In genomic region chr9:92669890-92670708, GRCh38 we compare ENCODE assay signal across 1 cellular context.
A peak's percentile ranks its signal among the peaks of the same experiment; 100 is the strongest.
TF ChIP-seq lines count a peak whose summit lies in the region.

Gene IPPK, minus strand, starts transcription at chr9:92670131. Its CDS starts 143 bp downstream, at chr9:92669988.

TF ChIP-seq in HepG2, 621 proteins besides CTCF, POLR2A, EP300 and RAD21 (continued from another document and continues in another):
- TF ChIP-seq AHDC1 (CRISPR knock-in tag; IDR thresholded peaks at IDR 0.05; ENCODE audit: borderline replicate concordance) = no peak
- TF ChIP-seq, protein P1, sequence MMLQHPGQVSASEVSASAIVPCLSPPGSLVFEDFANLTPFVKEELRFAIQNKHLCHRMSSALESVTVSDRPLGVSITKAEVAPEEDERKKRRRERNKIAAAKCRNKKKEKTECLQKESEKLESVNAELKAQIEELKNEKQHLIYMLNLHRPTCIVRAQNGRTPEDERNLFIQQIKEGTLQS (CRISPR knock-in tag; IDR thresholded peaks at IDR 0.05) = no peak
- TF ChIP-seq, protein P2, sequence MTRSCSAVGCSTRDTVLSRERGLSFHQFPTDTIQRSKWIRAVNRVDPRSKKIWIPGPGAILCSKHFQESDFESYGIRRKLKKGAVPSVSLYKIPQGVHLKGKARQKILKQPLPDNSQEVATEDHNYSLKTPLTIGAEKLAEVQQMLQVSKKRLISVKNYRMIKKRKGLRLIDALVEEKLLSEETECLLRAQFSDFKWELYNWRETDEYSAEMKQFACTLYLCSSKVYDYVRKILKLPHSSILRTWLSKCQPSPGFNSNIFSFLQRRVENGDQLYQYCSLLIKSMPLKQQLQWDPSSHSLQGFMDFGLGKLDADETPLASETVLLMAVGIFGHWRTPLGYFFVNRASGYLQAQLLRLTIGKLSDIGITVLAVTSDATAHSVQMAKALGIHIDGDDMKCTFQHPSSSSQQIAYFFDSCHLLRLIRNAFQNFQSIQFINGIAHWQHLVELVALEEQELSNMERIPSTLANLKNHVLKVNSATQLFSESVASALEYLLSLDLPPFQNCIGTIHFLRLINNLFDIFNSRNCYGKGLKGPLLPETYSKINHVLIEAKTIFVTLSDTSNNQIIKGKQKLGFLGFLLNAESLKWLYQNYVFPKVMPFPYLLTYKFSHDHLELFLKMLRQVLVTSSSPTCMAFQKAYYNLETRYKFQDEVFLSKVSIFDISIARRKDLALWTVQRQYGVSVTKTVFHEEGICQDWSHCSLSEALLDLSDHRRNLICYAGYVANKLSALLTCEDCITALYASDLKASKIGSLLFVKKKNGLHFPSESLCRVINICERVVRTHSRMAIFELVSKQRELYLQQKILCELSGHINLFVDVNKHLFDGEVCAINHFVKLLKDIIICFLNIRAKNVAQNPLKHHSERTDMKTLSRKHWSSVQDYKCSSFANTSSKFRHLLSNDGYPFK (CRISPR knock-in tag; IDR thresholded peaks at IDR 0.05; ENCODE audit: borderline replicate concordance) = peak; percentile 73; the same call in 1 of the 2 replicates
- TF ChIP-seq, protein P3, sequence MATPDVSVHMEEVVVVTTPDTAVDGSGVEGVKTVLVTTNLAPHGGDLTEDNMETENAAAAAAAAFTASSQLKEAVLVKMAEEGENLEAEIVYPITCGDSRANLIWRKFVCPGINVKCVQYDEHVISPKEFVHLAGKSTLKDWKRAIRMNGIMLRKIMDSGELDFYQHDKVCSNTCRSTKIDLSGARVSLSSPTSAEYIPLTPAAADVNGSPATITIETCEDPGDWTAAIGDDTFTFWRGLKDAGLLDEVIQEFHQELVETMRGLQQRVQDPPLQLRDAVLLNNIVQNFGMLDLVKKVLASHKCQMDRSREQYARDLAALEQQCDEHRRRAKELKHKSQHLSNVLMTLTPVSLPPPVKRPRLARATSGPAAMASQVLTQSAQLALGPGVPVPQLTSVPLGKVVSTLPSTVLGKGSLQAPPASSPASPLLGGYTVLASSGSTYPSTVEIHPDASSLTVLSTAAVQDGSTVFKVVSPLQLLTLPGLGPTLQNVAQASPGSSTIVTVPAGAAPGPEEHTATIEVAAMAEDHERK (CRISPR knock-in tag; IDR thresholded peaks at IDR 0.05; ENCODE audit: low read depth) = 0 out of 2 replicates have a peak, but pooled peaks have one; percentile 35
- TF ChIP-seq FOXO1 (CRISPR knock-in tag; IDR thresholded peaks at IDR 0.05) = 0 out of 2 replicates have a peak, but pooled peaks have one; percentile 55
- TF ChIP-seq SRSF4 (IDR thresholded peaks at IDR 0.05; ENCODE audit: low read depth, low read length, poor library complexity, severe bottlenecking) = no peak
- TF ChIP-seq ZNF75D (CRISPR knock-in tag; IDR thresholded peaks at IDR 0.05; ENCODE audit: borderline replicate concordance) = no peak
- TF ChIP-seq ZFP36L2 (CRISPR knock-in tag; IDR thresholded peaks at IDR 0.05) = no peak
- TF ChIP-seq ZNF337 (CRISPR knock-in tag; IDR thresholded peaks at IDR 0.05; ENCODE audit: borderline replicate concordance, low read depth) = no peak
- TF ChIP-seq, protein P4, sequence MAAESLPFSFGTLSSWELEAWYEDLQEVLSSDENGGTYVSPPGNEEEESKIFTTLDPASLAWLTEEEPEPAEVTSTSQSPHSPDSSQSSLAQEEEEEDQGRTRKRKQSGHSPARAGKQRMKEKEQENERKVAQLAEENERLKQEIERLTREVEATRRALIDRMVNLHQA (CRISPR knock-in tag; IDR thresholded peaks at IDR 0.05) = no peak
- peak; percentile 95 for TF ChIP-seq NR2C2 (CRISPR knock-in tag; IDR thresholded peaks at IDR 0.05; ENCODE audit: borderline replicate concordance)
- TF ChIP-seq RFX1 (IDR thresholded peaks at IDR 0.05) = no peak
- no peak for TF ChIP-seq IRX3 (CRISPR knock-in tag; IDR thresholded peaks at IDR 0.05; ENCODE audit: borderline replicate concordance, low read depth)
- no peak for TF ChIP-seq BCL6 (CRISPR knock-in tag; IDR thresholded peaks at IDR 0.05)
- TF ChIP-seq ZBTB43 (CRISPR knock-in tag; conservative IDR thresholded peaks at IDR 0.05) = peak; percentile 40; the same call in 1 of the 2 replicates
- no peak for TF ChIP-seq HHEX (CRISPR knock-in tag; IDR thresholded peaks at IDR 0.05)
- TF ChIP-seq MBNL3 (CRISPR knock-in tag; conservative IDR thresholded peaks at IDR 0.05) = no peak
- TF ChIP-seq ZNF160 (CRISPR knock-in tag; IDR thresholded peaks at IDR 0.05) = no peak
- peak; percentile 92 for TF ChIP-seq HDAC1 (CRISPR knock-in tag; IDR thresholded peaks at IDR 0.05)
- TF ChIP-seq TRAFD1 (CRISPR knock-in tag; IDR thresholded peaks at IDR 0.05; ENCODE audit: borderline replicate concordance) = no peak
- peak; percentile 76 for TF ChIP-seq PHF21A (CRISPR knock-in tag; IDR thresholded peaks at IDR 0.05)
- peak; percentile 75; the same call in 1 of the 2 replicates for TF ChIP-seq ZKSCAN8 (CRISPR knock-in tag; IDR thresholded peaks at IDR 0.05; ENCODE audit: borderline replicate concordance)
- peak; percentile 45 for TF ChIP-seq PHF5A (CRISPR knock-in tag; IDR thresholded peaks at IDR 0.05; ENCODE audit: low read depth, unreplicated experiment)
- TF ChIP-seq ZNF781 (CRISPR knock-in tag; IDR thresholded peaks at IDR 0.05; ENCODE audit: borderline replicate concordance, not compliant biosample characterization) = no peak
- TF ChIP-seq ZNF556 (CRISPR knock-in tag; IDR thresholded peaks at IDR 0.05; ENCODE audit: borderline replicate concordance) = peak; percentile 87; the same call in 1 of the 2 replicates
- peak; percentile 62; the same call in 1 of the 2 replicates for TF ChIP-seq ZBTB7B (CRISPR knock-in tag; IDR thresholded peaks at IDR 0.05)
- 0 out of 2 replicates have a peak, but pooled peaks have one; percentile 22 for TF ChIP-seq MIXL1 (CRISPR knock-in tag; IDR thresholded peaks at IDR 0.05)
- TF ChIP-seq ZSCAN21 (CRISPR knock-in tag; IDR thresholded peaks at IDR 0.05; ENCODE audit: borderline replicate concordance) = no peak
- no peak for TF ChIP-seq SIX4 (CRISPR knock-in tag; IDR thresholded peaks at IDR 0.05)
- TF ChIP-seq LBX2 (CRISPR knock-in tag; IDR thresholded peaks at IDR 0.05; ENCODE audit: borderline replicate concordance) = no peak
- peak; percentile 47 for TF ChIP-seq HDAC2 (CRISPR knock-in tag; IDR thresholded peaks at IDR 0.05)
- TF ChIP-seq ZNF761 (CRISPR knock-in tag; conservative IDR thresholded peaks at IDR 0.05) = 0 out of 2 replicates have a peak, but pooled peaks have one; percentile 22
- TF ChIP-seq, protein P5, sequence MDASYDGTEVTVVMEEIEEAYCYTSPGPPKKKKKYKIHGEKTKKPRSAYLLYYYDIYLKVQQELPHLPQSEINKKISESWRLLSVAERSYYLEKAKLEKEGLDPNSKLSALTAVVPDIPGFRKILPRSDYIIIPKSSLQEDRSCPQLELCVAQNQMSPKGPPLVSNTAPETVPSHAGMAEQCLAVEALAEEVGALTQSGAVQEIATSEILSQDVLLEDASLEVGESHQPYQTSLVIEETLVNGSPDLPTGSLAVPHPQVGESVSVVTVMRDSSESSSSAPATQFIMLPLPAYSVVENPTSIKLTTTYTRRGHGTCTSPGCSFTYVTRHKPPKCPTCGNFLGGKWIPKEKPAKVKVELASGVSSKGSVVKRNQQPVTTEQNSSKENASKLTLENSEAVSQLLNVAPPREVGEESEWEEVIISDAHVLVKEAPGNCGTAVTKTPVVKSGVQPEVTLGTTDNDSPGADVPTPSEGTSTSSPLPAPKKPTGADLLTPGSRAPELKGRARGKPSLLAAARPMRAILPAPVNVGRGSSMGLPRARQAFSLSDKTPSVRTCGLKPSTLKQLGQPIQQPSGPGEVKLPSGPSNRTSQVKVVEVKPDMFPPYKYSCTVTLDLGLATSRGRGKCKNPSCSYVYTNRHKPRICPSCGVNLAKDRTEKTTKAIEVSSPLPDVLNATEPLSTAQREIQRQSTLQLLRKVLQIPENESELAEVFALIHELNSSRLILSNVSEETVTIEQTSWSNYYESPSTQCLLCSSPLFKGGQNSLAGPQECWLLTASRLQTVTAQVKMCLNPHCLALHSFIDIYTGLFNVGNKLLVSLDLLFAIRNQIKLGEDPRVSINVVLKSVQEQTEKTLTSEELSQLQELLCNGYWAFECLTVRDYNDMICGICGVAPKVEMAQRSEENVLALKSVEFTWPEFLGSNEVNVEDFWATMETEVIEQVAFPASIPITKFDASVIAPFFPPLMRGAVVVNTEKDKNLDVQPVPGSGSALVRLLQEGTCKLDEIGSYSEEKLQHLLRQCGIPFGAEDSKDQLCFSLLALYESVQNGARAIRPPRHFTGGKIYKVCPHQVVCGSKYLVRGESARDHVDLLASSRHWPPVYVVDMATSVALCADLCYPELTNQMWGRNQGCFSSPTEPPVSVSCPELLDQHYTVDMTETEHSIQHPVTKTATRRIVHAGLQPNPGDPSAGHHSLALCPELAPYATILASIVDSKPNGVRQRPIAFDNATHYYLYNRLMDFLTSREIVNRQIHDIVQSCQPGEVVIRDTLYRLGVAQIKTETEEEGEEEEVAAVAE (CRISPR knock-in tag; IDR thresholded peaks at IDR 0.05; ENCODE audit: borderline replicate concordance) = peak; percentile 61; the same call in 1 of the 2 replicates
- TF ChIP-seq, protein P6, sequence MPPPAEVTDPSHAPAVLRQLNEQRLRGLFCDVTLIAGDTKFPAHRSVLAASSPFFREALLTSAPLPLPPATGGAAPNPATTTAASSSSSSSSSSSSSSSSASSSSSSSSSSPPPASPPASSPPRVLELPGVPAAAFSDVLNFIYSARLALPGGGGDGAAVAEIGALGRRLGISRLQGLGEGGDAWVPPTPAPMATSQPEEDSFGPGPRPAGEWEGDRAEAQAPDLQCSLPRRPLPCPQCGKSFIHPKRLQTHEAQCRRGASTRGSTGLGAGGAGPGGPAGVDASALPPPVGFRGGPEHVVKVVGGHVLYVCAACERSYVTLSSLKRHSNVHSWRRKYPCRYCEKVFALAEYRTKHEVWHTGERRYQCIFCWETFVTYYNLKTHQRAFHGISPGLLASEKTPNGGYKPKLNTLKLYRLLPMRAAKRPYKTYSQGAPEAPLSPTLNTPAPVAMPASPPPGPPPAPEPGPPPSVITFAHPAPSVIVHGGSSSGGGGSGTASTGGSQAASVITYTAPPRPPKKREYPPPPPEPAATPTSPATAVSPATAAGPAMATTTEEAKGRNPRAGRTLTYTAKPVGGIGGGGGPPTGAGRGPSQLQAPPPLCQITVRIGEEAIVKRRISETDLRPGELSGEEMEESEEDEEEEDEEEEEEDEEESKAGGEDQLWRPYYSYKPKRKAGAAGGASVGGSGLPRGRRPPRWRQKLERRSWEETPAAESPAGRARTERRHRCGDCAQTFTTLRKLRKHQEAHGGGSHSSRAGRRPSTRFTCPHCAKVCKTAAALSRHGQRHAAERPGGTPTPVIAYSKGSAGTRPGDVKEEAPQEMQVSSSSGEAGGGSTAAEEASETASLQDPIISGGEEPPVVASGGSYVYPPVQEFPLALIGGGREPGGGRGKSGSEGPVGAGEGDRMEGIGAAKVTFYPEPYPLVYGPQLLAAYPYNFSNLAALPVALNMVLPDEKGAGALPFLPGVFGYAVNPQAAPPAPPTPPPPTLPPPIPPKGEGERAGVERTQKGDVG (CRISPR knock-in tag; IDR thresholded peaks at IDR 0.05; ENCODE audit: borderline replicate concordance) = no peak
- TF ChIP-seq FOXK2 (IDR thresholded peaks at IDR 0.05) = no peak
- 0 out of 2 replicates have a peak, but pooled peaks have one; percentile 63 for TF ChIP-seq CAMTA2 (CRISPR knock-in tag; IDR thresholded peaks at IDR 0.05; ENCODE audit: borderline replicate concordance)
